In the genomic region with DNA sequence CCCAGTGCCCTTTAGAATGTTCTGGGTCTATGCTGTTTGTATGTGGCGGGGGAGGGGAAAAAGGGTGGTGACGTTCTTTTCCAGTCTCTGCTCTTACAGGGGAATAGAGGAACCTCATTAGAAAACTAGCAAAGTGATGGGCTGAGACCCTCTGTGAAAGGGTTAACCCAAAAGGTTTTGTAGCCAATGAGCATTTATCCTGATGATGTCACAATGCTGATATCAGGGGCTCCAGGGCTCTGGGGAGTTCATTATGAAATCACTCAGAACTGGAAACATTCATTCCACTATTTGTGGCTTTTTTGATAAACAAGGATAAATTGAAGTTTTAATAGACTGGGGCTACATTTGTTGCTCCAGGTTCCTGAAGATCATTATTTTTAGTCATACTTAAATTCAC, we compare ENCODE assay signal across 15 cellular contexts.
A peak's percentile ranks its signal among the peaks of the same experiment; 100 is the strongest.
DNase-seq lines count a peak whose midpoint lies in the region; ATAC-seq and TF ChIP-seq lines count a peak whose summit lies in the region.
"Had no signal": no experiment of that assay in that cellular context is flagged by ENCODE, and none has a peak within 500 bp of the region (broad histone marks: within the 10 kb centered on the region; RNA-seq: fewer than 3 reads in every experiment).

No MANE protein-coding gene starts in this region.

- peaks cover 32% of the 10 kb centered on the region for H3K79me2 ChIP-seq in fibroblast of lung (ENCODE audit: control insufficient read depth, insufficient read depth, low read length)

- no peak overlapping the region for H3K4me3 Mint-ChIP-seq in osteocyte (ENCODE audit: unreplicated experiment)

- H3K9me3 ChIP-seq in fibroblast of lung (ENCODE audit: control insufficient read depth, insufficient read depth, low read depth, low read length) = no peaks in the 10 kb centered on the region
- H3K9me3 ChIP-seq: prostate gland had no signal

- TF ChIP-seq CTCF in fibroblast of lung (conservative IDR thresholded peaks at IDR 0.05 in 1 of 2, IDR thresholded peaks at IDR 0.05 in 1 of 2; ENCODE audit: low read depth in 1 of 2, low read length in 2 of 2) (no peak), osteocyte (IDR thresholded peaks at IDR 0.05) (no peak)

- no peak overlapping the region for H3K4me2 ChIP-seq in fibroblast of lung (ENCODE audit: extremely low read depth, insufficient read depth, low read length)

- H3K27me3 ChIP-seq in fibroblast of lung (ENCODE audit: control insufficient read depth, insufficient read depth, low read length) = no peaks in the 10 kb centered on the region

- peaks cover 3% of the 10 kb centered on the region for H3K36me3 Mint-ChIP-seq in osteocyte (ENCODE audit: unreplicated experiment)

- no peaks in the 10 kb centered on the region for H3K27me3 Mint-ChIP-seq in osteocyte (ENCODE audit: unreplicated experiment)

- no peak overlapping the region for H2AFZ ChIP-seq in fibroblast of lung (ENCODE audit: low read length)

- intact Hi-C loops in Right ventricle myocardium inferior (cut with DNase I) (no loop called here), cardiac septum (cut with DNase I) (no loop called here)

- H3K27ac Mint-ChIP-seq in osteocyte (ENCODE audit: unreplicated experiment) = peak overlapping the region; percentile 91

- H3K27ac ChIP-seq in fibroblast of lung (ENCODE audit: insufficient read depth, low read length) = peak overlapping the region; percentile 4
- H3K27ac ChIP-seq: prostate gland had no signal

- no peak overlapping the region for H3K9ac ChIP-seq in fibroblast of lung (ENCODE audit: insufficient read depth, low read length)

- H3K4me1 Mint-ChIP-seq in osteocyte (ENCODE audit: unreplicated experiment) = peaks cover 76% of the 10 kb centered on the region

- DNase-seq in Right ventricle myocardium inferior (ENCODE audit: missing footprints) (no peak), cardiac septum (ENCODE audit: low spot score) (no peak), fibroblast of lung (ENCODE audit: low read depth in 2 of 2) (peak in 1 of 2 donors; percentile 18), osteocyte (ENCODE audit: extremely low spot score, unreplicated experiment) (no peak), GM03348 (ENCODE audit: low spot score) (no peak), islet precursor cell (no peak)
- no peak for DNase-seq in stimulated activated CD4-positive, alpha-beta T cell treated with anti-CD3 and anti-CD28 coated beads, Interleukin-4, amount 100 ng/mL, for 1 hour
- DNase-seq: central memory CD4-positive, alpha-beta T cell; kidney; NCI-H2081; NCI-H774; stimulated activated CD4-positive, alpha-beta T cell treated with anti-CD3 and anti-CD28 coated beads, Interleukin-2, amount 100 ng/mL, for 24 hours; T1000 had no signal

- no peaks in the 10 kb centered on the region for H4K20me1 ChIP-seq in fibroblast of lung (ENCODE audit: control insufficient read depth, extremely low read depth, insufficient read depth, low read length)

- H3K4me1 ChIP-seq in fibroblast of lung (ENCODE audit: control insufficient read depth, extremely low read depth, insufficient read depth, low read length) = peaks cover 14% of the 10 kb centered on the region

- no peaks in the 10 kb centered on the region for H3K36me3 ChIP-seq in fibroblast of lung (ENCODE audit: control insufficient read depth, insufficient read depth, low read length)
- H3K36me3 ChIP-seq: prostate gland had no signal

- ATAC-seq in Right ventricle myocardium inferior = peak; percentile 58
- no peak for ATAC-seq in HG02840 (IDR thresholded peaks at IDR 0.05; ENCODE audit: low FRiP score, unreplicated experiment)

- H3K9me3 Mint-ChIP-seq in osteocyte (ENCODE audit: unreplicated experiment) = no peaks in the 10 kb centered on the region

- no peak overlapping the region for H3K4me3 ChIP-seq in fibroblast of lung (replicated peaks in 1 of 4; ENCODE audit: control extremely low read depth in 1 of 4, insufficient read depth in 1 of 4, low read depth in 3 of 4, low read length in 4 of 4)
- H3K4me3 ChIP-seq: prostate gland had no signal
